1 cellular context compared by ENCODE assay signal in genomic region chr6:128463942-128464341, GRCh38.
TF ChIP-seq lines count a peak whose summit lies in the region.

No MANE protein-coding gene starts in this region.

TF ChIP-seq in HepG2, 621 proteins besides CTCF, POLR2A, EP300 and RAD21:
- TF ChIP-seq AKNA (CRISPR knock-in tag; IDR thresholded peaks at IDR 0.05; ENCODE audit: borderline replicate concordance) (no peak), HDAC6 (IDR thresholded peaks at IDR 0.05; ENCODE audit: low read depth, low read length) (0 out of 2 replicates have a peak, but pooled peaks have one; percentile 11), SOX6 (IDR thresholded peaks at IDR 0.05) (no peak), SOX6 (CRISPR knock-in tag; IDR thresholded peaks at IDR 0.05) (no peak), CEBPB (IDR thresholded peaks at IDR 0.05; ENCODE audit: borderline replicate concordance, low read depth, low read length) (peak; percentile 74; the same call in 1 of the 2 replicates)
TF ChIP-seq in HepG2: peak in this region for 2.
